In the genomic region with DNA sequence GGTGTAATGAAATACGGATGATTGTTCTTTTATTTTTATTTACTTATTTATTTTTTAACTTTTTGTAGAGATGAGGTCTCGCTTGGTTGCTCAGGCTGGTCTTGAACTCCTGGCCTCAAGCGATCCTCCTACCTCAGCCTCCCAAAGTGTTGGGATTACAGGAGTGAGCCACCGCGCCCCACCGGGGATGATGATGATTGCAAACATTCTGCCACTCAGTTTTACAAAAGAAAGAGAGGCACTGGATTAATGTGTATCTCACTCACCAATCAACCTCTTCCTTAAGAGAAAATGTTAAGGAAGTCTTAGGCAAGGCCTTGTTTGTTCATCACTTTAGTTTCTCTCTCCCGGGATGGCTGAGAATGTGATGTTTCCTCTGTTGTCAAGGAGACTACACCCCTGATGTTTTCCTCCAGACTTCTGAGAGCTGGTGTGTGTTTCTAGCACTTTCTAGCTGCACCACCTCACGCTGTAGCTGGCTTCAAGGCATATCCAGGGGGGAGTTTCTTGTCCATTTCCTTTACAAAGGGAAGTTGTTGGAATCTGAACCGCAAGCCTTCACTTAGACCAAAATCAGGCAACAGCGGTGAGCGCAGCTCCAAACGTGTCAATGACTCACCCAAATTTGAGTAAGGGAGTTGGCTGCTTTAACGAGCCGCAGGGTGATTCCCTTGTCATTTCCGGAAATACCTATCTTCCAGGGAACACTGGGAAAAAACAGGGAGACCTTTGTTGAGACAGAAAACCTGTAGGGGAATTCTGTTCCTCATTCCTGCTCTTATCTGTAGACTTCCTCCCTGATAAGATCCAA, we compare ENCODE assay signal across 8 cellular contexts. TPM values are rescaled to one million over a fixed set of nuclear protein-coding genes. Genes with fewer than 3 reads are reported as not detected.
DNase-seq lines count a peak whose midpoint lies in the region; ATAC-seq and TF ChIP-seq lines count a peak whose summit lies in the region.

No MANE protein-coding gene starts in this region.

- peaks cover 82% of the 10 kb centered on the region for H3K4me1 ChIP-seq in BLaER1

- peaks cover 29 to 65% of the 10 kb centered on the region in 2 donors for H3K4me1 Mint-ChIP-seq in stimulated activated naive B cell treated with anti-CD40 and anti-IgM and Interleukin-4, amounts not matched to agents 10 μg/mL and 1 μg/mL and 100 μg/mL, for 72 hours

- no peaks in the 10 kb centered on the region for H3K27me3 ChIP-seq in BLaER1

- peaks cover 0 to 3% of the 10 kb centered on the region in 2 donors for H3K9me3 Mint-ChIP-seq in stimulated activated naive B cell treated with anti-CD40 and anti-IgM and Interleukin-4, amounts not matched to agents 10 μg/mL and 1 μg/mL and 100 μg/mL, for 72 hours

- peak overlapping the region; percentile 93 for H3K9ac ChIP-seq in BLaER1

- peaks cover 29 to 41% of the 10 kb centered on the region in 2 donors for H3K36me3 Mint-ChIP-seq in stimulated activated naive B cell treated with anti-CD40 and anti-IgM and Interleukin-4, amounts not matched to agents 10 μg/mL and 1 μg/mL and 100 μg/mL, for 72 hours

- peaks cover 61% of the 10 kb centered on the region for H4K20me1 ChIP-seq in BLaER1

- peak overlapping the region; percentile 95 for H3K27ac ChIP-seq in BLaER1
- peak overlapping the region; percentile 95 for H3K27ac ChIP-seq in KOPT-K1 (ENCODE audit: low read depth, low read length, poor library complexity, severe bottlenecking)

- intact Hi-C loops in lower leg skin (cut with DNase I; ENCODE audit: low total_unique reads), result no loop called here

- no peaks in the 10 kb centered on the region for H3K9me3 ChIP-seq in BLaER1
- no peaks in the 10 kb centered on the region for H3K9me3 ChIP-seq in KOPT-K1 (ENCODE audit: insufficient read depth, low read length, poor library complexity, severe bottlenecking)

- no peaks in the 10 kb centered on the region for H3K27me3 Mint-ChIP-seq in stimulated activated naive B cell treated with anti-CD40 and anti-IgM and Interleukin-4, amounts not matched to agents 10 μg/mL and 1 μg/mL and 100 μg/mL, for 72 hours

- no peak for TF ChIP-seq POLR2A in lower leg skin (IDR thresholded peaks at IDR 0.05)

- H3K4me3 ChIP-seq in BLaER1 (peak overlapping the region; percentile 87), lower leg skin (ENCODE audit: low read depth, poor library complexity, severe bottlenecking) (no peak overlapping the region)

- H3K4me2 ChIP-seq in BLaER1, result peak overlapping the region; percentile 86

- no peak for TF ChIP-seq CTCF in lower leg skin (IDR thresholded peaks at IDR 0.05)

- peak overlapping the region; percentile 93 to 96 for H3K4me3 Mint-ChIP-seq in stimulated activated naive B cell treated with anti-CD40 and anti-IgM and Interleukin-4, amounts not matched to agents 10 μg/mL and 1 μg/mL and 100 μg/mL, for 72 hours

- peak; percentile 43 for DNase-seq in activated CD4-positive, CD25-positive, alpha-beta regulatory T cell treated with anti-CD3 and anti-CD28 coated beads, Interleukin-2, amount 50 U/mL, for 72 hours
- peak; percentile 76 for DNase-seq in dedifferentiated amniotic fluid mesenchymal stem cell (ENCODE audit: extremely low spot score)
- peak; percentile 81 to 94 for DNase-seq in lower leg skin (ENCODE audit: low spot score in 2 of 2)
- no peak for DNase-seq in stimulated activated naive B cell treated with anti-CD40 and anti-IgM and Interleukin-4, amounts not matched to agents 10 μg/mL and 1 μg/mL and 100 μg/mL, for 72 hours

- peaks cover 47% of the 10 kb centered on the region for H3K36me3 ChIP-seq in BLaER1
- H3K36me3 ChIP-seq in KOPT-K1 (ENCODE audit: insufficient read depth, low read length), result peaks cover 60% of the 10 kb centered on the region

- H3K27ac Mint-ChIP-seq in stimulated activated naive B cell treated with anti-CD40 and anti-IgM and Interleukin-4, amounts not matched to agents 10 μg/mL and 1 μg/mL and 100 μg/mL, for 72 hours, result peak overlapping the region; percentile 98

- WGBS in lower leg skin, 2 donors, result 13 to 17% methylated on average over 15 of the region's 15 CpGs

- no peak for ATAC-seq in stimulated activated naive B cell treated with anti-CD40 and anti-IgM and Interleukin-4, amounts not matched to agents 10 μg/mL and 1 μg/mL and 100 μg/mL, for 72 hours (replicated peaks)
- ATAC-seq in HG03045 (IDR thresholded peaks at IDR 0.05; ENCODE audit: unreplicated experiment), result no peak
- no peak for ATAC-seq in HG03097 (IDR thresholded peaks at IDR 0.05; ENCODE audit: low FRiP score, unreplicated experiment)

RNA-seq across cellular contexts. Expression of gene LDLR, which starts 2.3 kb away (rescaled TPM):
- 10 to 100 TPM; 48.7 to 62.8 (median 58.7) TPM for total RNA-seq in lower leg skin
